31 cellular contexts compared by ENCODE assay signal in genomic region chr13:95432141-95432540, GRCh38.
"Had no signal": no experiment of that assay in that cellular context is flagged by ENCODE, and none has a peak within 500 bp of the region (broad histone marks: within the 10 kb centered on the region; RNA-seq: fewer than 3 reads in every experiment).

No MANE protein-coding gene starts in this region.

- H3K27me3 Mint-ChIP-seq: activated CD4-positive, alpha-beta T cell treated with anti-CD3 and anti-CD28 coated beads, Interleukin-2, amount 10 ng/mL, durations not matched to agents 7 days and 5 days had no signal

- H3K36me3 Mint-ChIP-seq: activated naive CD8-positive, alpha-beta T cell; WTC11 had no signal

- H3K9me3 ChIP-seq: body of pancreas, gastrocnemius medialis had no signal

- DNase-seq: activated CD4-positive, alpha-beta memory T cell treated with anti-CD3 and anti-CD28 coated beads, Interleukin-2, amount 10 ng/mL, durations not matched to agents 7 days and 5 days; activated CD4-positive, alpha-beta T cell treated with anti-CD3 and anti-CD28 coated beads for 1 hour; activated CD4-positive, alpha-beta T cell treated with anti-CD3 and anti-CD28 coated beads for 4 hours; activated CD4-positive, alpha-beta T cell treated with anti-CD3 and anti-CD28 coated beads, Interleukin-2, amount 10 ng/mL, durations not matched to agents 7 days and 5 days; activated CD4-positive, alpha-beta T cell treated with anti-CD3 and anti-CD28 coated beads, Interleukin-2, amount 50 U/mL, for 4 hours; activated CD8-positive, alpha-beta memory T cell treated with anti-CD3 and anti-CD28 coated beads, Interleukin-2, amount 50 U/mL, for 48 hours; activated gamma-delta T cell; activated naive CD4-positive, alpha-beta T cell; activated naive CD4-positive, alpha-beta T cell treated with anti-CD3 and anti-CD28 coated beads, Interleukin-2, amount 50 U/mL, for 16 hours; activated T-cell treated with anti-CD3 and anti-CD28 coated beads for 4 hours; activated T-cell treated with anti-CD3 and anti-CD28 coated beads, Interleukin-2, amount 50 U/mL, for 24 hours; activated T-cell treated with anti-CD3 and anti-CD28 coated beads, Interleukin-2, amount 50 U/mL, for 72 hours; amygdala; aorta; body of pancreas; caudate nucleus; cortex of kidney; dermis blood vessel endothelial cell; effector CD4-positive, alpha-beta T cell; foreskin fibroblast; gastrocnemius medialis; glutamatergic neuron; heart left ventricle; T-helper 2 cell had no signal

- H3K4me3 ChIP-seq: body of pancreas, gastrocnemius medialis, heart left ventricle had no signal

- H3K4me1 ChIP-seq: body of pancreas, gastrocnemius medialis had no signal

- H3K4me3 Mint-ChIP-seq: activated CD4-positive, alpha-beta memory T cell treated with anti-CD3 and anti-CD28 coated beads, Interleukin-2, amount 10 ng/mL, durations not matched to agents 7 days and 5 days; activated CD4-positive, alpha-beta T cell treated with anti-CD3 and anti-CD28 coated beads, Interleukin-2, amount 10 ng/mL, durations not matched to agents 7 days and 5 days; activated naive CD8-positive, alpha-beta T cell; activated T-cell treated with anti-CD3 and anti-CD28 coated beads, Interleukin-2, amount 50 U/mL, for 24 hours; activated T-cell treated with anti-CD3 and anti-CD28 coated beads, Interleukin-2, amount 50 U/mL, for 72 hours; WTC11 had no signal

- H3K4me1 Mint-ChIP-seq: activated CD4-positive, alpha-beta memory T cell treated with anti-CD3 and anti-CD28 coated beads, Interleukin-2, amount 10 ng/mL, durations not matched to agents 7 days and 5 days; activated CD4-positive, alpha-beta T cell treated with anti-CD3 and anti-CD28 coated beads, Interleukin-2, amount 10 ng/mL, durations not matched to agents 7 days and 5 days; WTC11 had no signal

- H3K27ac Mint-ChIP-seq: activated CD4-positive, alpha-beta memory T cell treated with anti-CD3 and anti-CD28 coated beads, Interleukin-2, amount 10 ng/mL, durations not matched to agents 7 days and 5 days; activated CD4-positive, alpha-beta T cell treated with anti-CD3 and anti-CD28 coated beads, Interleukin-2, amount 10 ng/mL, durations not matched to agents 7 days and 5 days; activated naive CD8-positive, alpha-beta T cell; activated T-cell treated with anti-CD3 and anti-CD28 coated beads, Interleukin-2, amount 50 U/mL, for 24 hours; activated T-cell treated with anti-CD3 and anti-CD28 coated beads, Interleukin-2, amount 50 U/mL, for 72 hours; WTC11 had no signal

- ATAC-seq: activated T-cell treated with anti-CD3 and anti-CD28 coated beads, Interleukin-2, amount 50 U/mL, for 72 hours; body of pancreas; esophagus mucosa; gastrocnemius medialis; heart left ventricle; WTC11 had no signal

- H3K9me3 Mint-ChIP-seq: activated CD4-positive, alpha-beta memory T cell treated with anti-CD3 and anti-CD28 coated beads, Interleukin-2, amount 10 ng/mL, durations not matched to agents 7 days and 5 days; activated CD4-positive, alpha-beta T cell treated with anti-CD3 and anti-CD28 coated beads, Interleukin-2, amount 10 ng/mL, durations not matched to agents 7 days and 5 days; activated T-cell treated with anti-CD3 and anti-CD28 coated beads, Interleukin-2, amount 50 U/mL, for 24 hours; activated T-cell treated with anti-CD3 and anti-CD28 coated beads, Interleukin-2, amount 50 U/mL, for 72 hours had no signal

- H3K36me3 ChIP-seq: gastrocnemius medialis, heart left ventricle had no signal

- FAIRE-seq: colon, endometrium, TTC549 had no signal

- H3K27ac ChIP-seq: body of pancreas, heart left ventricle, VCaP had no signal

- H3K27me3 ChIP-seq: body of pancreas, gastrocnemius medialis, heart left ventricle had no signal
